22 cellular contexts compared by ENCODE assay signal in the genomic region with DNA sequence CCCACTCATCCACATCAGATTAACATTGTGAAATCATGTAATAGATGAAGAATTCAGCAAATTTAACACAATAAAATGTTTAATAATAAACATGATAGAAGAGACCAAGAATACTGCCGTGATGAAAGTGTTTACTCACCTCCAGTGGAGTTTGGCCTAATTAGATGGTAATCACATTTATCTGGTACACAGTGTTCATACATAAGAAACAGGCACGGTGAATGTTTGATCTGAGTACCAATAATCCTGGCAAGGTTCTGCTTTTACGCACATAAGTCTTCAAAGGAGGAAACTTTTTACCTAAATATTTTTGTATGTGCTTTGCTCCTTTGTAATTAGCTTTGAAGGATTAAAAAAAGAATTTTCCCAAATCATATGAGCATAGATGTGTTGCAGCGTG.
DNase-seq lines count a peak whose midpoint lies in the region; ATAC-seq, FAIRE-seq and TF ChIP-seq lines count a peak whose summit lies in the region.
"Had no signal": no experiment of that assay in that cellular context is flagged by ENCODE, and none has a peak within 500 bp of the region (broad histone marks: within the 10 kb centered on the region; RNA-seq: fewer than 3 reads in every experiment).

No MANE protein-coding gene starts in this region.

- H3K27ac ChIP-seq in liver (ENCODE audit: low read depth in 1 of 2, low read length in 2 of 2) (no peak overlapping the region), HepG2 (ENCODE audit: extremely low read length, insufficient read depth, low read length) (no peak overlapping the region), VCaP (peak overlapping the region; percentile 92), prostate gland (peak overlapping the region; percentile 1 to 67)
- H3K27ac ChIP-seq: BLaER1 treated with 17β-estradiol and CSF1 and Interleukin-3, amounts not matched to agents 10 nM and 100 nM; HL-60 had no signal

- WGBS in liver, result 42% methylated on average over 4 of the region's 4 CpGs
- 77% methylated on average over 4 of the region's 4 CpGs for WGBS in HepG2 (ENCODE audit: low lambda C conversion rate)
- WGBS in prostate gland, result 44% methylated on average over 4 of the region's 4 CpGs

- H3K4me1 ChIP-seq in liver (ENCODE audit: control insufficient read depth in 4 of 4, insufficient read depth in 4 of 4, low read length in 3 of 4) (peaks cover 0 to 12% (median 6%) of the 10 kb centered on the region in 4 donors), HepG2 (ENCODE audit: insufficient read depth, low read length) (peaks cover 22% of the 10 kb centered on the region), prostate gland (replicated peaks) (no peaks in the 10 kb centered on the region)

- no peaks in the 10 kb centered on the region for H4K20me1 ChIP-seq in HepG2 (ENCODE audit: insufficient read depth, low read length)
- H4K20me1 ChIP-seq: BLaER1 treated with 17β-estradiol and CSF1 and Interleukin-3, amounts not matched to agents 10 nM and 100 nM had no signal

- H3K9me3 ChIP-seq in liver (ENCODE audit: control insufficient read depth in 4 of 4, low read length in 3 of 4) (no peaks in the 10 kb centered on the region), HepG2 (ENCODE audit: low read length) (no peaks in the 10 kb centered on the region), prostate gland (no peaks in the 10 kb centered on the region)

- in situ Hi-C loops in HepG2 (cut with HindIII; ENCODE audit: extremely low pct_ligation_motif_present, low pct_unique_long_range_greater_than_20kb), result no loop called here

- TF ChIP-seq POLR2A in HepG2 (IDR thresholded peaks at IDR 0.05; ENCODE audit: insufficient read depth in 1 of 2, low read depth in 2 of 2, low read length in 2 of 2) (no peak), prostate gland (IDR thresholded peaks at IDR 0.05) (no peak)

- H3K27me3 ChIP-seq in liver (ENCODE audit: control insufficient read depth in 4 of 4, insufficient read depth in 4 of 4, low read length in 3 of 4) (no peaks in the 10 kb centered on the region), HepG2 (ENCODE audit: control insufficient read depth in 1 of 2, insufficient read depth in 2 of 2, low read length in 2 of 2) (no peaks in the 10 kb centered on the region), prostate gland (replicated peaks; ENCODE audit: insufficient read depth) (no peaks in the 10 kb centered on the region)

- TF ChIP-seq CTCF in liver (IDR thresholded peaks at IDR 0.05; ENCODE audit: low read depth, low read length, missing input control) (no peak), HepG2 (CRISPR knock-in tag; IDR thresholded peaks at IDR 0.05) (no peak), VCaP (conservative IDR thresholded peaks at IDR 0.05) (no peak), prostate gland (IDR thresholded peaks at IDR 0.05) (no peak)

- POLR2A ChIA-PET in HepG2 (lab: Yijun Ruan, JAX), result no interaction called here

- H2AFZ ChIP-seq in HepG2 (ENCODE audit: low read length), result no peak overlapping the region
- H2AFZ ChIP-seq: GM23338 had no signal

- ATAC-seq in HepG2 (no peak), left cardiac atrium (no peak)
- ATAC-seq: GM23338 had no signal

- H3K79me2 ChIP-seq in HepG2 (ENCODE audit: insufficient read depth, low read length), result no peaks in the 10 kb centered on the region

- H3K9ac ChIP-seq in liver (ENCODE audit: low read depth in 1 of 2, low read length in 2 of 2) (no peak overlapping the region), HepG2 (ENCODE audit: insufficient read depth, low read depth, low read length) (no peak overlapping the region)
- H3K9ac ChIP-seq: BLaER1 treated with 17β-estradiol and CSF1 and Interleukin-3, amounts not matched to agents 10 nM and 100 nM had no signal

- CTCF ChIA-PET in HepG2 (lab: Yijun Ruan, JAX; ENCODE audit: low intra/inter-chr PET ratio, low total read pairs), result no interaction called here

- no peak for TF ChIP-seq EP300 in HepG2 (IDR thresholded peaks at IDR 0.05; ENCODE audit: low read depth in 2 of 2, low read length in 2 of 2)
- no peak for TF ChIP-seq EP300 in HepG2 (CRISPR knock-in tag; IDR thresholded peaks at IDR 0.05; ENCODE audit: borderline replicate concordance)

- TF ChIP-seq RAD21 in liver (IDR thresholded peaks at IDR 0.05), result peak in 1 of 2 donors; percentile 10
- TF ChIP-seq RAD21 in HepG2 (CRISPR knock-in tag; IDR thresholded peaks at IDR 0.05), result no peak

- no peak overlapping the region for H3K4me3 ChIP-seq in liver (ENCODE audit: low read depth in 1 of 3, low read length in 3 of 3)
- no peak overlapping the region for H3K4me3 ChIP-seq in HepG2 (replicated peaks in 1 of 3; ENCODE audit: insufficient read depth in 1 of 3, low read depth in 2 of 3, low read length in 3 of 3)
- H3K4me3 ChIP-seq in prostate gland, result no peak overlapping the region
- H3K4me3 ChIP-seq: BLaER1 treated with 17β-estradiol and CSF1 and Interleukin-3, amounts not matched to agents 10 nM and 100 nM; GM23338 had no signal

- intact Hi-C loops in HepG2 (cut with micrococcal nuclease; ENCODE audit: unreplicated experiment) (no loop called here), prostate gland (cut with DNase I) (no loop called here), left cardiac atrium (cut with DNase I) (no loop called here)

- DNase-seq in HepG2 (ENCODE audit: low spot score) (no peak), prostate gland (ENCODE audit: low spot score) (peak; percentile 44), left cardiac atrium (no peak), GF-D8 (lab: John Stamatoyannopoulos, UW) (no peak), HTR-8/SVneo (ENCODE audit: insufficient read length, low spot score) (no peak)
- DNase-seq: CD4-positive, CD25-positive, alpha-beta regulatory T cell; CD8-positive, alpha-beta memory T cell; COR-L47; DMS 273 treated with DMSO at 0.1 percent for 48 hours; DMS53; DND-41; EL; HCEC 1CT; HFFc6 had no signal

- FAIRE-seq in HepG2 (lab: Jason Lieb, UNC) (no peak), HTR-8/SVneo (lab: Jason Lieb, UNC) (no peak)
- FAIRE-seq: GM12891, GM18507, H54 had no signal

- no peak overlapping the region for H3K4me2 ChIP-seq in HepG2 (ENCODE audit: low read depth, low read length)
- H3K4me2 ChIP-seq: BLaER1 treated with 17β-estradiol and CSF1 and Interleukin-3, amounts not matched to agents 10 nM and 100 nM; GM23338 had no signal

- no peaks in the 10 kb centered on the region for H3K36me3 ChIP-seq in liver (ENCODE audit: control insufficient read depth in 4 of 4, insufficient read depth in 3 of 4, low read depth in 1 of 4, low read length in 3 of 4)
- H3K36me3 ChIP-seq in HepG2 (replicated peaks in 1 of 2; ENCODE audit: control insufficient read depth in 1 of 2, insufficient read depth in 2 of 2, low read length in 2 of 2), result no peaks in the 10 kb centered on the region
- no peaks in the 10 kb centered on the region for H3K36me3 ChIP-seq in prostate gland
- H3K36me3 ChIP-seq: BLaER1 treated with 17β-estradiol and CSF1 and Interleukin-3, amounts not matched to agents 10 nM and 100 nM had no signal

- no TSS peak for BruUV-seq in HepG2 (replicated peaks; lab: Mats Ljungman, UMichigan)

TF ChIP-seq in liver, 16 proteins besides CTCF, POLR2A, EP300 and RAD21 (continues in another document):
- TF ChIP-seq, protein P1, sequence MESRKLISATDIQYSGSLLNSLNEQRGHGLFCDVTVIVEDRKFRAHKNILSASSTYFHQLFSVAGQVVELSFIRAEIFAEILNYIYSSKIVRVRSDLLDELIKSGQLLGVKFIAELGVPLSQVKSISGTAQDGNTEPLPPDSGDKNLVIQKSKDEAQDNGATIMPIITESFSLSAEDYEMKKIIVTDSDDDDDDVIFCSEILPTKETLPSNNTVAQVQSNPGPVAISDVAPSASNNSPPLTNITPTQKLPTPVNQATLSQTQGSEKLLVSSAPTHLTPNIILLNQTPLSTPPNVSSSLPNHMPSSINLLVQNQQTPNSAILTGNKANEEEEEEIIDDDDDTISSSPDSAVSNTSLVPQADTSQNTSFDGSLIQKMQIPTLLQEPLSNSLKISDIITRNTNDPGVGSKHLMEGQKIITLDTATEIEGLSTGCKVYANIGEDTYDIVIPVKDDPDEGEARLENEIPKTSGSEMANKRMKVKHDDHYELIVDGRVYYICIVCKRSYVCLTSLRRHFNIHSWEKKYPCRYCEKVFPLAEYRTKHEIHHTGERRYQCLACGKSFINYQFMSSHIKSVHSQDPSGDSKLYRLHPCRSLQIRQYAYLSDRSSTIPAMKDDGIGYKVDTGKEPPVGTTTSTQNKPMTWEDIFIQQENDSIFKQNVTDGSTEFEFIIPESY (IDR thresholded peaks at IDR 0.05), result no peak

TF ChIP-seq in HepG2, 621 proteins besides CTCF, POLR2A, EP300 and RAD21 (continues in another document):
- no peak for TF ChIP-seq ZNF672 (CRISPR knock-in tag; IDR thresholded peaks at IDR 0.05)
- no peak for TF ChIP-seq ZNF879 (CRISPR knock-in tag; IDR thresholded peaks at IDR 0.05)
- TF ChIP-seq, protein P2, sequence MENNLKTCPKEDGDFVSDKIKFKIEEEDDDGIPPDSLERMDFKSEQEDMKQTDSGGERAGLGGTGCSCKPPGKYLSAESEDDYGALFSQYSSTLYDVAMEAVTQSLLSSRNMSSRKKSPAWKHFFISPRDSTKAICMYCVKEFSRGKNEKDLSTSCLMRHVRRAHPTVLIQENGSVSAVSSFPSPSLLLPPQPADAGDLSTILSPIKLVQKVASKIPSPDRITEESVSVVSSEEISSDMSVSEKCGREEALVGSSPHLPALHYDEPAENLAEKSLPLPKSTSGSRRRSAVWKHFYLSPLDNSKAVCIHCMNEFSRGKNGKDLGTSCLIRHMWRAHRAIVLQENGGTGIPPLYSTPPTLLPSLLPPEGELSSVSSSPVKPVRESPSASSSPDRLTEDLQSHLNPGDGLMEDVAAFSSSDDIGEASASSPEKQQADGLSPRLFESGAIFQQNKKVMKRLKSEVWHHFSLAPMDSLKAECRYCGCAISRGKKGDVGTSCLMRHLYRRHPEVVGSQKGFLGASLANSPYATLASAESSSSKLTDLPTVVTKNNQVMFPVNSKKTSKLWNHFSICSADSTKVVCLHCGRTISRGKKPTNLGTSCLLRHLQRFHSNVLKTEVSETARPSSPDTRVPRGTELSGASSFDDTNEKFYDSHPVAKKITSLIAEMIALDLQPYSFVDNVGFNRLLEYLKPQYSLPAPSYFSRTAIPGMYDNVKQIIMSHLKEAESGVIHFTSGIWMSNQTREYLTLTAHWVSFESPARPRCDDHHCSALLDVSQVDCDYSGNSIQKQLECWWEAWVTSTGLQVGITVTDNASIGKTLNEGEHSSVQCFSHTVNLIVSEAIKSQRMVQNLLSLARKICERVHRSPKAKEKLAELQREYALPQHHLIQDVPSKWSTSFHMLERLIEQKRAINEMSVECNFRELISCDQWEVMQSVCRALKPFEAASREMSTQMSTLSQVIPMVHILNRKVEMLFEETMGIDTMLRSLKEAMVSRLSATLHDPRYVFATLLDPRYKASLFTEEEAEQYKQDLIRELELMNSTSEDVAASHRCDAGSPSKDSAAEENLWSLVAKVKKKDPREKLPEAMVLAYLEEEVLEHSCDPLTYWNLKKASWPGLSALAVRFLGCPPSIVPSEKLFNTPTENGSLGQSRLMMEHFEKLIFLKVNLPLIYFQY (CRISPR knock-in tag; IDR thresholded peaks at IDR 0.05; ENCODE audit: borderline replicate concordance), result no peak
- no peak for TF ChIP-seq TRIM24 (CRISPR knock-in tag; IDR thresholded peaks at IDR 0.05)

Comparison
In these comparisons a context has a peak if more than half of its experiments do, and no peak if none do; other contexts are left out.
1. H3K27ac ChIP-seq: peak in VCaP (single experiment) and prostate gland (2 of 2); none in liver (0 of 2) and HepG2 (single experiment).